ENCODE assay signal across 15 cellular contexts in the genomic region with DNA sequence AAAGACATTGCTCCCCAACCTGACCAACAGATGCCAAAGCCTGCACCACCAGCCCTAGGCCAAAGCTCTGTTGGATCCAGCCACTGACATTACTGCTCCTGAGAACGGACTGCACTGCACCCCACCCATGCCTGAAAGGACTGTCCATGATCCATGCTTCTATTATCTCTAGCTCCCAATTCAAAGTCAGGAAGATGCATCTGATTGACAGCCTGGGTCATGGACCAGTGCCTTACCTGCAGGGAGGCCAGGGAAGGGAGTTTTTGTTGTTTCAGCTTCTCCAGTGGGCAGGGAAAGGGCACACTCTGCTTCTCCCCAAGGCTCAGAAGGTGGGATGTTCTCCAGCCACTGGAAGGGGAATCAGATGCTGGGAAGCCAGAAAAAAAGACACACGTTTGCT.
"Had no signal": no experiment of that assay in that cellular context is flagged by ENCODE, and none has a peak within 500 bp of the region (broad histone marks: within the 10 kb centered on the region; RNA-seq: fewer than 3 reads in every experiment).

No MANE protein-coding gene starts in this region.

- H3K4me3 Mint-ChIP-seq: activated CD4-positive, alpha-beta T cell treated with anti-CD3 and anti-CD28 coated beads, Interleukin-2, amount 10 ng/mL, durations not matched to agents 7 days and 5 days; activated naive CD4-positive, alpha-beta T cell treated with anti-CD3 and anti-CD28 coated beads, Interleukin-2, amount 10 ng/mL, durations not matched to agents 7 days and 5 days; activated naive CD8-positive, alpha-beta T cell treated with anti-CD3 and anti-CD28 coated beads, Interleukin-2, amount 50 U/mL, for 24 hours; central memory CD8-positive, alpha-beta T cell; nephron progenitor cell had no signal

- ATAC-seq: lower lobe of right lung had no signal

- H3K27me3 Mint-ChIP-seq: central memory CD8-positive, alpha-beta T cell had no signal

- DNase-seq: activated CD4-positive, alpha-beta T cell treated with anti-CD3 and anti-CD28 coated beads, Interleukin-2, amount 10 ng/mL, durations not matched to agents 7 days and 5 days; activated CD4-positive, CD25-positive, alpha-beta regulatory T cell; activated naive CD4-positive, alpha-beta T cell treated with anti-CD3 and anti-CD28 coated beads, Interleukin-2, amount 10 ng/mL, durations not matched to agents 7 days and 5 days; activated naive CD8-positive, alpha-beta T cell treated with anti-CD3 and anti-CD28 coated beads, Interleukin-2, amount 50 U/mL, for 24 hours; brain microvascular endothelial cell; cortex of kidney; erythroblast; hypothalamus; lower lobe of right lung; nephron progenitor cell; nucleus accumbens; stimulated activated naive CD4-positive, alpha-beta T cell treated with Interleukin-2 at 50 U/mL for 16 hours; T1000; transverse colon had no signal

- H3K27ac Mint-ChIP-seq: activated CD4-positive, alpha-beta T cell treated with anti-CD3 and anti-CD28 coated beads, Interleukin-2, amount 10 ng/mL, durations not matched to agents 7 days and 5 days; activated naive CD4-positive, alpha-beta T cell treated with anti-CD3 and anti-CD28 coated beads, Interleukin-2, amount 10 ng/mL, durations not matched to agents 7 days and 5 days; activated naive CD8-positive, alpha-beta T cell treated with anti-CD3 and anti-CD28 coated beads, Interleukin-2, amount 50 U/mL, for 24 hours; nephron progenitor cell had no signal

- H3K9me3 Mint-ChIP-seq: activated CD4-positive, alpha-beta T cell treated with anti-CD3 and anti-CD28 coated beads, Interleukin-2, amount 10 ng/mL, durations not matched to agents 7 days and 5 days; activated naive CD4-positive, alpha-beta T cell treated with anti-CD3 and anti-CD28 coated beads, Interleukin-2, amount 10 ng/mL, durations not matched to agents 7 days and 5 days; activated naive CD8-positive, alpha-beta T cell treated with anti-CD3 and anti-CD28 coated beads, Interleukin-2, amount 50 U/mL, for 24 hours; central memory CD8-positive, alpha-beta T cell; nephron progenitor cell had no signal

- H3K36me3 Mint-ChIP-seq: activated naive CD4-positive, alpha-beta T cell treated with anti-CD3 and anti-CD28 coated beads, Interleukin-2, amount 10 ng/mL, durations not matched to agents 7 days and 5 days had no signal
